27 cellular contexts compared by ENCODE assay signal in the genomic region with DNA sequence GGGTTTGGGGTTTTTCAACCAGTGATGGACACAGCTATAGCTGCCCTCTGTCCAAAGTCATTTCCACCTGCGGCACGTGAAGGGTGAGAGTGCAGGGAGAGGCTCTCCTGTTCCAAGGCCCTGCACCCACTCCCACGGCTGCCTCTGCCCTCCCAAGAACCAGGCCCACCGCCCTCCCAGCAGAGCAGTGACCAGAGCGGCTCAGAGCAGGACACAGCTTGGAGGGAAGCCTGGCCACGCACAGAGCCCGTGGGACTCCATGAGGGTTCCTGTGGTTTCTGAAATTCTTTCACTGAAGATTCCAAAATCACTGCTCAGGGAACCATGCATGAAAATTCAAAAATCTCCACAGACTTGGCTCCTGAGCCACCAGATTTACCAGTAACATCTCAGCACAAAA.
"Had no signal": no experiment of that assay in that cellular context is flagged by ENCODE, and none has a peak within 500 bp of the region (broad histone marks: within the 10 kb centered on the region; RNA-seq: fewer than 3 reads in every experiment).

No MANE protein-coding gene starts in this region.

- ATAC-seq: K562, T-helper 17 cell, WTC11 had no signal

- H3K4me1 ChIP-seq: breast epithelium had no signal

- H3K27ac Mint-ChIP-seq: activated naive CD4-positive, alpha-beta T cell treated with anti-CD3 and anti-CD28 coated beads, Interleukin-2, amount 50 U/mL, for 24 hours; activated T-cell treated with anti-CD3 and anti-CD28 coated beads, Interleukin-2, amount 50 U/mL, for 24 hours; activated T-helper 1 cell treated with anti-CD3 and anti-CD28 coated beads, Interleukin-12 subunit alpha, Interleukin-12 subunit beta, Interleukin-2, Interleukin-4 antibody, amounts not matched to agents 30 ng/mL and 10 ng/mL and 1 ng/mL, durations not matched to agents 14 hours and 24 hours and 36 hours; T-helper 17 cell; WTC11 had no signal

- H3K4me3 ChIP-seq: breast epithelium, K562 had no signal

- H3K36me3 Mint-ChIP-seq: activated naive CD4-positive, alpha-beta T cell treated with anti-CD3 and anti-CD28 coated beads, Interleukin-2, amount 50 U/mL, for 24 hours had no signal

- DNase-seq: activated CD4-positive, alpha-beta T cell treated with anti-CD3 and anti-CD28 coated beads for 48 hours; activated CD4-positive, alpha-beta T cell treated with anti-CD3 and anti-CD28 coated beads, Interleukin-2, amount 50 U/mL, for 48 hours; activated CD4-positive, CD25-positive, alpha-beta regulatory T cell treated with anti-CD3 and anti-CD28 coated beads, Interleukin-2, amount 50 U/mL, for 72 hours; activated CD8-positive, alpha-beta memory T cell treated with anti-CD3 and anti-CD28 coated beads, Interleukin-2, amount 50 U/mL, for 48 hours; activated effector memory CD4-positive, alpha-beta T cell treated with Interleukin-2 at 50 U/mL for 16 hours; activated naive CD4-positive, alpha-beta T cell; activated T-cell treated with anti-CD3 and anti-CD28 coated beads, Interleukin-2, amount 50 U/mL, for 24 hours; central memory CD4-positive, alpha-beta T cell; Karpas-422; MM.1S; NCI-H1105; NCI-H1436; NCI-H1694 treated with DMSO at 0.1 percent for 48 hours; NCI-H2029 treated with DMSO at 0.1 percent for 48 hours; NCI-H345; NCI-H510A; NCI-H526 treated with DMSO at 0.1 percent for 48 hours; NCI-H82; RPMI8226; SHP77; T-helper 17 cell; T-helper 9 cell had no signal

- H3K27ac ChIP-seq: breast epithelium had no signal

- H3K36me3 ChIP-seq: breast epithelium had no signal

- H3K4me1 Mint-ChIP-seq: activated naive CD4-positive, alpha-beta T cell treated with anti-CD3 and anti-CD28 coated beads, Interleukin-2, amount 50 U/mL, for 24 hours; WTC11 had no signal

- H3K9me3 Mint-ChIP-seq: activated naive CD4-positive, alpha-beta T cell treated with anti-CD3 and anti-CD28 coated beads, Interleukin-2, amount 50 U/mL, for 24 hours; activated T-helper 1 cell treated with anti-CD3 and anti-CD28 coated beads, Interleukin-12 subunit alpha, Interleukin-12 subunit beta, Interleukin-2, Interleukin-4 antibody, amounts not matched to agents 30 ng/mL and 10 ng/mL and 1 ng/mL, durations not matched to agents 14 hours and 24 hours and 36 hours had no signal

- H3K4me3 Mint-ChIP-seq: activated naive CD4-positive, alpha-beta T cell treated with anti-CD3 and anti-CD28 coated beads, Interleukin-2, amount 50 U/mL, for 24 hours; activated T-cell treated with anti-CD3 and anti-CD28 coated beads, Interleukin-2, amount 50 U/mL, for 24 hours; activated T-helper 1 cell treated with anti-CD3 and anti-CD28 coated beads, Interleukin-12 subunit alpha, Interleukin-12 subunit beta, Interleukin-2, Interleukin-4 antibody, amounts not matched to agents 30 ng/mL and 10 ng/mL and 1 ng/mL, durations not matched to agents 14 hours and 24 hours and 36 hours; T-helper 17 cell; WTC11 had no signal
